ENCODE assay signal across 18 cellular contexts in genomic region chr3:82640254-82640653, GRCh38.
DNase-seq lines count a peak whose midpoint lies in the region; ATAC-seq and TF ChIP-seq lines count a peak whose summit lies in the region.
"Had no signal": no experiment of that assay in that cellular context is flagged by ENCODE, and none has a peak within 500 bp of the region (broad histone marks: within the 10 kb centered on the region; RNA-seq: fewer than 3 reads in every experiment).

No MANE protein-coding gene starts in this region.

- POLR2A ChIA-PET in MCF 10A (lab: Yijun Ruan, JAX): no interaction called here

- H2BK5ac ChIP-seq in neuronal stem cell (ENCODE audit: low read length): no peak overlapping the region

- H3K9ac ChIP-seq in mammary epithelial cell (ENCODE audit: insufficient read depth, low read length) (no peak overlapping the region), neuronal stem cell (ENCODE audit: low read depth, low read length, poor library complexity) (no peak overlapping the region)
- H3K9ac ChIP-seq: BLaER1 had no signal

- peak overlapping the region; percentile 29 for H2BK120ac ChIP-seq in neuronal stem cell (ENCODE audit: low read depth, low read length)

- no peak overlapping the region for H3K4ac ChIP-seq in neuronal stem cell (ENCODE audit: low read length)

- intact Hi-C loops in mammary epithelial cell (cut with micrococcal nuclease): no loop called here
- intact Hi-C loops in MCF 10A (cut with micrococcal nuclease): no loop called here
- intact Hi-C loops in heart left ventricle (cut with DNase I): no loop called here
- intact Hi-C loops in cardiac septum (cut with DNase I): no loop called here

- H3K79me1 ChIP-seq in neuronal stem cell (ENCODE audit: low read depth, low read length): no peaks in the 10 kb centered on the region

- no peaks in the 10 kb centered on the region for H3K27me3 Mint-ChIP-seq in MCF 10A (ENCODE audit: insufficient read depth, unreplicated experiment)
- H3K27me3 Mint-ChIP-seq: B cell; CD4-positive, CD25-positive, alpha-beta regulatory T cell had no signal

- no peak overlapping the region for H3K4me3 Mint-ChIP-seq in MCF 10A (ENCODE audit: unreplicated experiment)
- H3K4me3 Mint-ChIP-seq: B cell; CD4-positive, CD25-positive, alpha-beta regulatory T cell; CD8-positive, alpha-beta T cell; HFFc6 had no signal

- dilution Hi-C loops in mammary epithelial cell (cut with HindIII; ENCODE audit: low sequenced_read_pairs): no loop called here

- no peak overlapping the region for H3K27ac Mint-ChIP-seq in MCF 10A (ENCODE audit: low read depth, unreplicated experiment)
- H3K27ac Mint-ChIP-seq: B cell; CD4-positive, CD25-positive, alpha-beta regulatory T cell; CD8-positive, alpha-beta T cell; HFFc6 had no signal

- H2AFZ ChIP-seq in mammary epithelial cell (ENCODE audit: low read depth, low read length): peak overlapping the region; percentile 68
- no peak overlapping the region for H2AFZ ChIP-seq in neuronal stem cell (ENCODE audit: low read length)

- H2BK12ac ChIP-seq in neuronal stem cell (ENCODE audit: low read length): no peak overlapping the region

- no peaks in the 10 kb centered on the region for H4K20me1 ChIP-seq in mammary epithelial cell (ENCODE audit: insufficient read depth, low read length)
- H4K20me1 ChIP-seq: BLaER1 had no signal

- H3K4me2 ChIP-seq in mammary epithelial cell (ENCODE audit: insufficient read depth, low read depth, low read length) (no peak overlapping the region), neuronal stem cell (ENCODE audit: insufficient read depth, low read length, poor library complexity, severe bottlenecking) (no peak overlapping the region)
- H3K4me2 ChIP-seq: BLaER1 had no signal

- H2BK15ac ChIP-seq in neuronal stem cell (ENCODE audit: low read length): no peak overlapping the region

- in situ Hi-C loops in mammary epithelial cell (cut with MboI; ENCODE audit: low sequenced_read_pairs in 2 of 2): no loop called here

- no peak overlapping the region for H4K91ac ChIP-seq in neuronal stem cell (ENCODE audit: low read depth, low read length, poor library complexity)

- H3K18ac ChIP-seq in neuronal stem cell (ENCODE audit: low read length): no peak overlapping the region

- H3K79me2 ChIP-seq in mammary epithelial cell (ENCODE audit: insufficient read depth, low read length): no peaks in the 10 kb centered on the region

- H3K4me3 ChIP-seq in mammary epithelial cell (replicated peaks in 1 of 3; ENCODE audit: insufficient read depth in 1 of 3, low read depth in 2 of 3, low read length in 3 of 3) (no peak overlapping the region), heart left ventricle (no peak overlapping the region), neuronal stem cell (ENCODE audit: low read length in 2 of 2) (no peak overlapping the region)
- H3K4me3 ChIP-seq: BLaER1, HAP-1 had no signal

- no peaks in the 10 kb centered on the region for H3K36me3 Mint-ChIP-seq in MCF 10A (ENCODE audit: insufficient read depth, unreplicated experiment)
- H3K36me3 Mint-ChIP-seq: CD4-positive, CD25-positive, alpha-beta regulatory T cell; CD8-positive, alpha-beta T cell had no signal

- H3K23ac ChIP-seq in neuronal stem cell (ENCODE audit: low read depth, low read length, poor library complexity): no peak overlapping the region

- 87% methylated on average over 3 of the region's 3 CpGs for WGBS in mammary epithelial cell (ENCODE audit: low coverage, missing lambda C conversion rate)
- WGBS in heart left ventricle, 4 donors: 46 to 62% (median 57%) methylated on average over 2 to 3 of the region's 3 CpGs
- WGBS in neuronal stem cell (ENCODE audit: extremely low coverage in 2 of 2, insufficient read length in 2 of 2, insufficient replicate concordance in 1 of 2), 2 donors: no CpG with 5 or more reads among the region's 3 CpGs

- no peak overlapping the region for H4K8ac ChIP-seq in neuronal stem cell (ENCODE audit: low read depth, low read length)

- peak in 3 of 4 donors; percentile 31 to 90 (median 78) for ATAC-seq in heart left ventricle
- ATAC-seq: CD8-positive, alpha-beta T cell had no signal

- DNase-seq in mammary epithelial cell: no peak
- DNase-seq in MCF 10A (ENCODE audit: unreplicated experiment): no peak
- no peak for DNase-seq in heart left ventricle
- DNase-seq in cardiac septum (ENCODE audit: low spot score): no peak
- no peak for DNase-seq in neuronal stem cell (ENCODE audit: low spot score)
- DNase-seq in globus pallidus (ENCODE audit: low spot score): no peak
- DNase-seq: Caco-2; CD4-positive, CD25-positive, alpha-beta regulatory T cell; CD8-positive, alpha-beta T cell; DMS153; DND-41; GOT3; HFFc6 had no signal

- TF ChIP-seq CTCF in mammary epithelial cell (conservative IDR thresholded peaks at IDR 0.05 in 1 of 2, IDR thresholded peaks at IDR 0.05 in 1 of 2; ENCODE audit: extremely low read depth in 1 of 2, insufficient read depth in 1 of 2, low read depth in 1 of 2, low read length in 2 of 2): no peak
- TF ChIP-seq CTCF in MCF 10A (IDR thresholded peaks at IDR 0.05; ENCODE audit: unreplicated experiment): no peak
- no peak for TF ChIP-seq CTCF in heart left ventricle (IDR thresholded peaks at IDR 0.05)

- no peaks in the 10 kb centered on the region for H3K9me3 Mint-ChIP-seq in MCF 10A (ENCODE audit: unreplicated experiment)

- no peaks in the 10 kb centered on the region for H3K27me3 ChIP-seq in mammary epithelial cell (ENCODE audit: insufficient read depth, low read length)
- no peaks in the 10 kb centered on the region for H3K27me3 ChIP-seq in heart left ventricle
- no peaks in the 10 kb centered on the region for H3K27me3 ChIP-seq in neuronal stem cell (ENCODE audit: control insufficient read depth in 3 of 3, insufficient read depth in 3 of 3, low read depth in 1 of 3, low read length in 3 of 3)
- H3K27me3 ChIP-seq: BLaER1 had no signal

- H3K4me1 ChIP-seq in mammary epithelial cell (ENCODE audit: insufficient read depth, low read length): peaks cover 34% of the 10 kb centered on the region
- peaks cover 0 to 3% (median 0%) of the 10 kb centered on the region in 12 donors for H3K4me1 ChIP-seq in heart left ventricle
- H3K4me1 ChIP-seq in neuronal stem cell (ENCODE audit: control insufficient read depth in 2 of 2, insufficient read depth in 1 of 2, low read depth in 1 of 2, low read length in 2 of 2): no peaks in the 10 kb centered on the region
- H3K4me1 ChIP-seq: BLaER1, Caco-2, HAP-1 had no signal

- H3K4me1 Mint-ChIP-seq in MCF 10A (ENCODE audit: insufficient read depth, unreplicated experiment): no peaks in the 10 kb centered on the region
- H3K4me1 Mint-ChIP-seq: B cell; CD4-positive, CD25-positive, alpha-beta regulatory T cell had no signal

- no peak overlapping the region for H3K14ac ChIP-seq in neuronal stem cell (ENCODE audit: low read length)

- no peak for TF ChIP-seq POLR2A in heart left ventricle (IDR thresholded peaks at IDR 0.05)

- H3K36me3 ChIP-seq in mammary epithelial cell (ENCODE audit: insufficient read depth, low read length): no peaks in the 10 kb centered on the region
- H3K36me3 ChIP-seq in heart left ventricle: no peaks in the 10 kb centered on the region
- H3K36me3 ChIP-seq in neuronal stem cell (replicated peaks in 1 of 2; ENCODE audit: control insufficient read depth in 2 of 2, insufficient read depth in 2 of 2, low read length in 2 of 2): no peaks in the 10 kb centered on the region
- H3K36me3 ChIP-seq: BLaER1, HAP-1 had no signal

- BruUV-seq in mammary epithelial cell (replicated peaks; lab: Mats Ljungman, UMichigan) (no TSS peak), MCF 10A (replicated peaks; lab: Mats Ljungman, UMichigan) (no TSS peak)

- no peaks in the 10 kb centered on the region for H3K9me3 ChIP-seq in mammary epithelial cell (replicated peaks; ENCODE audit: insufficient read depth, low read length)
- H3K9me3 ChIP-seq in heart left ventricle: peaks cover 0 to 1% (median 0%) of the 10 kb centered on the region in 12 donors
- peaks cover 6 to 12% of the 10 kb centered on the region in 2 donors for H3K9me3 ChIP-seq in neuronal stem cell (replicated peaks in 1 of 2; ENCODE audit: control insufficient read depth in 2 of 2, insufficient read depth in 1 of 2, low read depth in 1 of 2, low read length in 2 of 2)
- H3K9me3 ChIP-seq: Caco-2, HAP-1 had no signal

- no peak overlapping the region for H3K27ac ChIP-seq in mammary epithelial cell (ENCODE audit: insufficient read depth, low read depth, low read length)
- no peak overlapping the region for H3K27ac ChIP-seq in heart left ventricle
- no peak overlapping the region for H3K27ac ChIP-seq in neuronal stem cell (replicated peaks; ENCODE audit: low read length)
- H3K27ac ChIP-seq: 22Rv1, BLaER1, C4-2B had no signal

- H2AK5ac ChIP-seq in neuronal stem cell (ENCODE audit: low read depth, low read length): no peak overlapping the region

- CTCF ChIA-PET in mammary epithelial cell (lab: Charles Lee; ENCODE audit: low non-redundant PET): no interaction called here
- CTCF ChIA-PET in MCF 10A (lab: Yijun Ruan, JAX): no interaction called here
